ENCODE assay signal across 21 cellular contexts in genomic region chrX:20237864-20238263, GRCh38. TPM values are rescaled to one million over a fixed set of nuclear protein-coding genes. Genes with fewer than 3 reads are reported as not detected.
A peak's percentile ranks its signal among the peaks of the same experiment; 100 is the strongest.
DNase-seq lines count a peak whose midpoint lies in the region; ATAC-seq and TF ChIP-seq lines count a peak whose summit lies in the region.
"Had no signal": no experiment of that assay in that cellular context is flagged by ENCODE, and none has a peak within 500 bp of the region (broad histone marks: within the 10 kb centered on the region; RNA-seq: fewer than 3 reads in every experiment).

No MANE protein-coding gene starts in this region.

- H3K27ac ChIP-seq in mesendoderm (ENCODE audit: low read depth, low read length), result no peak overlapping the region
- H3K27ac ChIP-seq: adrenal gland, BLaER1, neural progenitor cell, suprapubic skin had no signal

- no peaks in the 10 kb centered on the region for H3K79me2 ChIP-seq in mesendoderm (ENCODE audit: control insufficient read depth, insufficient read depth, low read length)

- no peak overlapping the region for H3K4ac ChIP-seq in mesendoderm (ENCODE audit: low read depth, low read length)

- peak overlapping the region; percentile 55 for H3K27ac Mint-ChIP-seq in activated T-cell treated with anti-CD3 and anti-CD28 coated beads, Interleukin-2, amount 50 U/mL, for 24 hours
- H3K27ac Mint-ChIP-seq in activated naive CD8-positive, alpha-beta T cell treated with anti-CD3 and anti-CD28 coated beads, Interleukin-2, amount 50 U/mL, for 24 hours, result no peak overlapping the region
- H3K27ac Mint-ChIP-seq in endothelial cell (ENCODE audit: unreplicated experiment), result no peak overlapping the region
- H3K27ac Mint-ChIP-seq: IgD-negative memory B cell, neural progenitor cell, WTC11 had no signal

- no peak overlapping the region for H2BK5ac ChIP-seq in mesendoderm (ENCODE audit: low read length)

- H3K56ac ChIP-seq in mesendoderm (ENCODE audit: low read length), result no peak overlapping the region

- no peak overlapping the region for H3K23ac ChIP-seq in mesendoderm (ENCODE audit: low read length)

- ATAC-seq in activated naive CD8-positive, alpha-beta T cell treated with anti-CD3 and anti-CD28 coated beads, Interleukin-2, amount 50 U/mL, for 24 hours, result peak; percentile 66
- ATAC-seq in HG03139 (IDR thresholded peaks at IDR 0.05; ENCODE audit: unreplicated experiment), result no peak
- ATAC-seq: WTC11 had no signal

- H3K4me3 Mint-ChIP-seq in activated T-cell treated with anti-CD3 and anti-CD28 coated beads, Interleukin-2, amount 50 U/mL, for 24 hours, result no peak overlapping the region
- H3K4me3 Mint-ChIP-seq in activated naive CD8-positive, alpha-beta T cell treated with anti-CD3 and anti-CD28 coated beads, Interleukin-2, amount 50 U/mL, for 24 hours, result no peak overlapping the region
- no peak overlapping the region for H3K4me3 Mint-ChIP-seq in endothelial cell (ENCODE audit: unreplicated experiment)
- H3K4me3 Mint-ChIP-seq: IgD-negative memory B cell, neural progenitor cell, WTC11 had no signal

- peaks cover 7% of the 10 kb centered on the region for H3K9me3 Mint-ChIP-seq in activated T-cell treated with anti-CD3 and anti-CD28 coated beads, Interleukin-2, amount 50 U/mL, for 24 hours
- peaks cover 4% of the 10 kb centered on the region for H3K9me3 Mint-ChIP-seq in activated naive CD8-positive, alpha-beta T cell treated with anti-CD3 and anti-CD28 coated beads, Interleukin-2, amount 50 U/mL, for 24 hours
- no peaks in the 10 kb centered on the region for H3K9me3 Mint-ChIP-seq in endothelial cell (ENCODE audit: unreplicated experiment)

- H3K4me3 ChIP-seq in mesendoderm (ENCODE audit: low read length), result no peak overlapping the region
- H3K4me3 ChIP-seq: adrenal gland, BLaER1, neural progenitor cell, suprapubic skin had no signal

- H3K4me1 Mint-ChIP-seq in activated T-cell treated with anti-CD3 and anti-CD28 coated beads, Interleukin-2, amount 50 U/mL, for 24 hours (ENCODE audit: low read depth), result peaks cover 41% of the 10 kb centered on the region
- peaks cover 43% of the 10 kb centered on the region for H3K4me1 Mint-ChIP-seq in activated naive CD8-positive, alpha-beta T cell treated with anti-CD3 and anti-CD28 coated beads, Interleukin-2, amount 50 U/mL, for 24 hours
- no peaks in the 10 kb centered on the region for H3K4me1 Mint-ChIP-seq in endothelial cell (ENCODE audit: unreplicated experiment)
- H3K4me1 Mint-ChIP-seq: neural progenitor cell had no signal

- H3K4me1 ChIP-seq in mesendoderm (ENCODE audit: control insufficient read depth, low read depth, low read length), result no peaks in the 10 kb centered on the region
- H3K4me1 ChIP-seq: adrenal gland, BLaER1, neural progenitor cell, suprapubic skin had no signal

- no peaks in the 10 kb centered on the region for H3K36me3 ChIP-seq in mesendoderm (ENCODE audit: control insufficient read depth, insufficient read depth, low read length)
- H3K36me3 ChIP-seq: adrenal gland, suprapubic skin had no signal

- H3K9ac ChIP-seq in mesendoderm (ENCODE audit: low read length), result no peak overlapping the region
- H3K9ac ChIP-seq: BLaER1, neural progenitor cell had no signal

- no peak for TF ChIP-seq CTCF in endothelial cell (IDR thresholded peaks at IDR 0.05; ENCODE audit: unreplicated experiment)

- H3K27me3 ChIP-seq in mesendoderm (ENCODE audit: insufficient read depth, low read length, poor library complexity), result no peaks in the 10 kb centered on the region
- H3K27me3 ChIP-seq: adrenal gland, BLaER1, neural progenitor cell, suprapubic skin had no signal

- no peak overlapping the region for H3K18ac ChIP-seq in mesendoderm (ENCODE audit: low read length)

- H4K5ac ChIP-seq in mesendoderm (ENCODE audit: low read length), result no peak overlapping the region

- peaks cover 7% of the 10 kb centered on the region for H3K27me3 Mint-ChIP-seq in activated T-cell treated with anti-CD3 and anti-CD28 coated beads, Interleukin-2, amount 50 U/mL, for 24 hours
- H3K27me3 Mint-ChIP-seq in activated naive CD8-positive, alpha-beta T cell treated with anti-CD3 and anti-CD28 coated beads, Interleukin-2, amount 50 U/mL, for 24 hours, result no peaks in the 10 kb centered on the region
- H3K27me3 Mint-ChIP-seq in endothelial cell (ENCODE audit: unreplicated experiment), result no peaks in the 10 kb centered on the region
- H3K27me3 Mint-ChIP-seq: IgD-negative memory B cell had no signal

- peaks cover 61% of the 10 kb centered on the region for H3K36me3 Mint-ChIP-seq in activated T-cell treated with anti-CD3 and anti-CD28 coated beads, Interleukin-2, amount 50 U/mL, for 24 hours (ENCODE audit: low read depth)
- peaks cover 49% of the 10 kb centered on the region for H3K36me3 Mint-ChIP-seq in activated naive CD8-positive, alpha-beta T cell treated with anti-CD3 and anti-CD28 coated beads, Interleukin-2, amount 50 U/mL, for 24 hours (ENCODE audit: low read depth)
- no peaks in the 10 kb centered on the region for H3K36me3 Mint-ChIP-seq in endothelial cell (ENCODE audit: low read depth, unreplicated experiment)

- H3K79me1 ChIP-seq in mesendoderm (ENCODE audit: low read length), result no peaks in the 10 kb centered on the region

- H4K8ac ChIP-seq in mesendoderm (ENCODE audit: low read depth, low read length), result no peak overlapping the region

- H3K4me2 ChIP-seq in mesendoderm (ENCODE audit: low read length), result no peak overlapping the region
- H3K4me2 ChIP-seq: BLaER1, neural progenitor cell had no signal

- no peak overlapping the region for H2BK120ac ChIP-seq in mesendoderm (ENCODE audit: low read depth, low read length)

- no CpG with 5 or more reads among the region's 1 CpG for WGBS in mesendoderm (ENCODE audit: extremely low coverage, insufficient coverage, low lambda C conversion rate)

- no peak overlapping the region for H2BK15ac ChIP-seq in mesendoderm (replicated peaks; ENCODE audit: low read depth)

- no peak for DNase-seq in activated T-cell treated with anti-CD3 and anti-CD28 coated beads, Interleukin-2, amount 50 U/mL, for 24 hours
- no peak for DNase-seq in activated T-cell treated with anti-CD3 and anti-CD28 coated beads, Interleukin-2, amount 50 U/mL, for 48 hours
- DNase-seq in HCEC 1CT, result peak; percentile 30
- no peak for DNase-seq in activated naive CD8-positive, alpha-beta T cell treated with anti-CD3 and anti-CD28 coated beads, Interleukin-2, amount 50 U/mL, for 24 hours
- DNase-seq in mesendoderm, result peak; percentile 42
- no peak for DNase-seq in endothelial cell (ENCODE audit: low spot score)
- DNase-seq in activated CD8-positive, alpha-beta memory T cell treated with anti-CD3 and anti-CD28 coated beads, Interleukin-2, amount 50 U/mL, for 4 hours, result no peak
- DNase-seq: ACHN; activated CD8-positive, alpha-beta memory T cell treated with anti-CD3 and anti-CD28 coated beads for 24 hours; adrenal gland; H7; hippocampal formation; NCI-H1105 treated with DMSO at 0.1 percent for 48 hours; NCI-H2171; NCI-H526 treated with DMSO at 0.1 percent for 48 hours had no signal

- H2AK5ac ChIP-seq in mesendoderm (ENCODE audit: low read length), result no peak overlapping the region

RNA-seq across cellular contexts. Expression of gene RPS6KA3, which starts 28.8 kb away (rescaled TPM):
- polyA plus RNA-seq in mesendoderm (2013, experiment 1 of 2), result 4.9 TPM
- polyA plus RNA-seq in mesendoderm (2013, experiment 2 of 2), result 4.8 TPM
- 50.9 TPM for total RNA-seq in endothelial cell (ENCODE audit: unreplicated experiment)

Comparison
In these comparisons a context has a peak if more than half of its experiments do, and no peak if none do; other contexts are left out.
1. DNase-seq: peak in HCEC 1CT (single experiment) and mesendoderm (single experiment); none in activated T-cell treated with anti-CD3 and anti-CD28 coated beads, Interleukin-2, amount 50 U/mL, for 24 hours (single experiment), activated T-cell treated with anti-CD3 and anti-CD28 coated beads, Interleukin-2, amount 50 U/mL, for 48 hours (0 of 2), activated naive CD8-positive, alpha-beta T cell treated with anti-CD3 and anti-CD28 coated beads, Interleukin-2, amount 50 U/mL, for 24 hours (single experiment), endothelial cell (single experiment) and activated CD8-positive, alpha-beta memory T cell treated with anti-CD3 and anti-CD28 coated beads, Interleukin-2, amount 50 U/mL, for 4 hours (single experiment).